1 cellular context compared by ENCODE assay signal in the genomic region with DNA sequence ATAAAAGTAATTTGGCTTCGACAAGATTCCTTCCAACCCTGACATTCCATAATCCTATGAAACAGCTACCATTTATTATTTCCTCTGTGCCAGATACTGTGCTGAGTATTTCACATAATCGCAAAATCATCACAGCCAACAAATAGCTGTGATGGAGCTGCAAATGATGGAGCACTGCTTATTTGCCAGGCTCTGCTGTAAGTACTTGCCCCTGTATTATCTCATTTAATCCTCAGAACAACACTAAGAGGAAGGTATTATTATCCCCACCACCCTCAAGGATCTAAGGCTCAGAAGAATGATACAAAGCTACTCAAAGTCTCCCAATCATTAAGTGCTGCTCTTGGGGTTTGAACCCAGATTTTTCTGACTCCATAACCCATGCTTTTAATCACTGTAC.
TF ChIP-seq lines count a peak whose summit lies in the region.

No MANE protein-coding gene starts in this region.

TF ChIP-seq in IMR-90, 13 proteins besides CTCF, POLR2A, EP300 and RAD21:
- no peak for TF ChIP-seq SMC3 (IDR thresholded peaks at IDR 0.05; ENCODE audit: low read depth, low read length)
- TF ChIP-seq USF2 (IDR thresholded peaks at IDR 0.05; ENCODE audit: low read depth, low read length) = no peak
TF ChIP-seq in IMR-90: peak in this region for 0.
